ENCODE assay signal across 3 cellular contexts in genomic region chr1:99010679-99011078, GRCh38.
A peak's percentile ranks its signal among the peaks of the same experiment; 100 is the strongest.
TF ChIP-seq lines count a peak whose summit lies in the region.

No MANE protein-coding gene starts in this region.

TF ChIP-seq in A549, 52 proteins besides CTCF, POLR2A, EP300 and RAD21:
- TF ChIP-seq HOXB13 (CRISPR knock-in tag; IDR thresholded peaks at IDR 0.05; ENCODE audit: low read depth) (no peak), ZFP36 (IDR thresholded peaks at IDR 0.05; ENCODE audit: borderline replicate concordance, partially characterized antibody) (no peak), MAZ (IDR thresholded peaks at IDR 0.05; ENCODE audit: borderline replicate concordance, low read depth, low read length) (no peak), ZNF302 (CRISPR knock-in tag; IDR thresholded peaks at IDR 0.05) (no peak), MAFK (IDR thresholded peaks at IDR 0.05; ENCODE audit: partially characterized antibody) (peak; percentile 75)

TF ChIP-seq in IMR-90, 13 proteins besides CTCF, POLR2A, EP300 and RAD21:
- TF ChIP-seq MAFK (IDR thresholded peaks at IDR 0.05; ENCODE audit: low read depth, low read length) (peak; percentile 87), MAZ (IDR thresholded peaks at IDR 0.05; ENCODE audit: borderline replicate concordance, low read depth, low read length) (no peak)

TF ChIP-seq in K562, 482 proteins besides CTCF, POLR2A, EP300 and RAD21:
- TF ChIP-seq ZNF316 (IDR thresholded peaks at IDR 0.05) (peak; percentile 56), MAFF (IDR thresholded peaks at IDR 0.05; ENCODE audit: low read length) (peak; percentile 60; the same call in 1 of the 2 replicates), HNRNPK (IDR thresholded peaks at IDR 0.05; ENCODE audit: low read depth, low read length, poor library complexity, severe bottlenecking) (no peak), C11orf30 (IDR thresholded peaks at IDR 0.05; ENCODE audit: low read depth) (0 out of 2 replicates have a peak, but pooled peaks have one; percentile 27), MAFK (IDR thresholded peaks at IDR 0.05; ENCODE audit: low read length) (peak; percentile 53)
